In genomic region chr18:22930089-22930713, GRCh38 we compare ENCODE assay signal across 8 cellular contexts. TPM values are rescaled to one million over a fixed set of nuclear protein-coding genes. Genes with fewer than 3 reads are reported as not detected.
A peak's percentile ranks its signal among the peaks of the same experiment; 100 is the strongest.
DNase-seq lines count a peak whose midpoint lies in the region; ATAC-seq and TF ChIP-seq lines count a peak whose summit lies in the region.

No MANE protein-coding gene starts in this region.

- H3K36me3 ChIP-seq in GM06990 (ENCODE audit: control insufficient read depth, insufficient read depth, low read length) (no peaks in the 10 kb centered on the region), mammary epithelial cell (ENCODE audit: insufficient read depth, low read length) (peaks cover 4% of the 10 kb centered on the region)

- H3K4me3 ChIP-seq in GM06990 (replicated peaks; ENCODE audit: low read depth, low read length) (no peak overlapping the region), WI38 (ENCODE audit: low read depth, low read length) (no peak overlapping the region), mammary epithelial cell (replicated peaks in 1 of 3; ENCODE audit: insufficient read depth in 1 of 3, low read depth in 2 of 3, low read length in 3 of 3) (no peak overlapping the region)

- no peaks in the 10 kb centered on the region for H3K9me3 ChIP-seq in mammary epithelial cell (replicated peaks; ENCODE audit: insufficient read depth, low read length)

- peaks cover 84% of the 10 kb centered on the region for H3K79me2 ChIP-seq in mammary epithelial cell (ENCODE audit: insufficient read depth, low read length)

- in situ Hi-C loops in mammary epithelial cell (cut with MboI; ENCODE audit: low sequenced_read_pairs in 2 of 2) = loop anchor here in 1 of 2 donors (25.0 kb wide), 1 partner anchor 93 kb away; no protein-coding TSS in a partner anchor

- peaks cover 28% of the 10 kb centered on the region for H3K4me1 ChIP-seq in mammary epithelial cell (ENCODE audit: insufficient read depth, low read length)

- H3K27ac ChIP-seq in mammary epithelial cell (ENCODE audit: insufficient read depth, low read depth, low read length) = no peak overlapping the region

- H3K4me2 ChIP-seq in mammary epithelial cell (ENCODE audit: insufficient read depth, low read depth, low read length) = no peak overlapping the region

- intact Hi-C loops in mammary epithelial cell (cut with micrococcal nuclease) = loop anchor here (1.0 to 5.0 kb wide), 3 partner anchors 53 to 103 kb away; no protein-coding TSS in a partner anchor

- peak; percentile 40 for ATAC-seq in HG02798 (IDR thresholded peaks at IDR 0.05; ENCODE audit: poor library complexity, unreplicated experiment)
- no peak for ATAC-seq in GM18520 (IDR thresholded peaks at IDR 0.05; ENCODE audit: unreplicated experiment)

- H3K27me3 ChIP-seq in GM06990 (replicated peaks; ENCODE audit: control insufficient read depth, insufficient read depth, low read length) (no peaks in the 10 kb centered on the region), mammary epithelial cell (ENCODE audit: insufficient read depth, low read length) (no peaks in the 10 kb centered on the region)

- no peak overlapping the region for H2AFZ ChIP-seq in mammary epithelial cell (ENCODE audit: low read depth, low read length)

- no TSS peak for BruUV-seq in mammary epithelial cell (replicated peaks; lab: Mats Ljungman, UMichigan)

- dilution Hi-C loops in mammary epithelial cell (cut with HindIII; ENCODE audit: low sequenced_read_pairs) = loop anchor here (10.0 kb wide), 1 partner anchor 95 kb away; no protein-coding TSS in a partner anchor

- CTCF ChIA-PET in mammary epithelial cell (lab: Charles Lee; ENCODE audit: low non-redundant PET) = interaction anchor here (0.6 kb wide), 2 partner anchors 48 to 91 kb away, joined by 3 to 7 read pairs; no protein-coding TSS in a partner anchor

- no peaks in the 10 kb centered on the region for H4K20me1 ChIP-seq in mammary epithelial cell (ENCODE audit: insufficient read depth, low read length)

- WGBS in mammary epithelial cell (ENCODE audit: low coverage, missing lambda C conversion rate) = 100% methylated on average over 2 of the region's 2 CpGs

- TF ChIP-seq CTCF in GM06990 (IDR thresholded peaks at IDR 0.05; ENCODE audit: insufficient read depth, low read length, poor library complexity, severe bottlenecking) (peak; percentile 79), WI38 (IDR thresholded peaks at IDR 0.05; ENCODE audit: low read depth, low read length) (peak; percentile 80), mammary epithelial cell (conservative IDR thresholded peaks at IDR 0.05 in 1 of 2, IDR thresholded peaks at IDR 0.05 in 1 of 2; ENCODE audit: extremely low read depth in 1 of 2, insufficient read depth in 1 of 2, low read depth in 1 of 2, low read length in 2 of 2) (peak; percentile 87)

- H3K9ac ChIP-seq in mammary epithelial cell (ENCODE audit: insufficient read depth, low read length) = no peak overlapping the region

- peak; percentile 29 for DNase-seq in GM06990 (ENCODE audit: extremely low read depth, insufficient read length)
- peak; percentile 45 for DNase-seq in NCI-H2029 treated with DMSO at 0.1 percent for 48 hours (lab: John Stamatoyannopoulos, UW)
- DNase-seq in mammary epithelial cell = peak; percentile 63
- DNase-seq in kidney glomerular epithelial cell (lab: John Stamatoyannopoulos, UW) = peak; percentile 48
- DNase-seq in stimulated activated CD4-positive, alpha-beta T cell treated with anti-CD3 and anti-CD28 coated beads, Interleukin-2, amount 100 ng/mL, for 48 hours = peak; percentile 75 to 79

RNA-seq across cellular contexts. Expression of gene RBBP8, which starts 2.9 kb away (rescaled TPM):
- total RNA-seq in mammary epithelial cell = 100 to 1,000 TPM; 165 to 692 TPM
- polyA plus RNA-seq in mammary epithelial cell = 91.8 TPM
- polyA minus RNA-seq in mammary epithelial cell = 59.2 TPM
